Comparison of ENCODE assay signal across 20 cellular contexts in genomic region chr1:248434913-248435312, GRCh38. TPM values are rescaled to one million over a fixed set of nuclear protein-coding genes. Genes with fewer than 3 reads are reported as not detected.
"Had no signal": no experiment of that assay in that cellular context is flagged by ENCODE, and none has a peak within 500 bp of the region (broad histone marks: within the 10 kb centered on the region; RNA-seq: fewer than 3 reads in every experiment).

No MANE protein-coding gene starts in this region.

RNA-seq across cellular contexts. Expression of gene OR2T2, which starts 10.5 kb away (rescaled TPM):
- total RNA-seq: activated CD4-positive, alpha-beta memory T cell treated with anti-CD3 and anti-CD28 coated beads, Interleukin-2, amount 10 ng/mL, durations not matched to agents 7 days and 5 days; activated CD4-positive, alpha-beta T cell treated with anti-CD3 and anti-CD28 coated beads, Interleukin-2, amount 10 ng/mL, durations not matched to agents 7 days and 5 days; activated naive CD8-positive, alpha-beta T cell treated with anti-CD3 and anti-CD28 coated beads, Interleukin-2, amount 10 ng/mL, durations not matched to agents 7 days and 5 days; ascending aorta; cardiac muscle cell; colonic mucosa; dermis microvascular lymphatic vessel endothelial cell; esophagus squamous epithelium; glomerular endothelial cell; heart right ventricle; kidney epithelial cell; lower leg skin; mesothelial cell of epicardium; osteocyte; posterior vena cava; testis; transverse colon; urinary bladder; WTC11 had no signal
- polyA plus RNA-seq: cardiac muscle cell, heart right ventricle, spleen, urinary bladder had no signal

RNA-seq across cellular contexts. Expression of gene OR2T1, which starts 32.1 kb away (rescaled TPM):
- total RNA-seq: activated CD4-positive, alpha-beta memory T cell treated with anti-CD3 and anti-CD28 coated beads, Interleukin-2, amount 10 ng/mL, durations not matched to agents 7 days and 5 days; activated CD4-positive, alpha-beta T cell treated with anti-CD3 and anti-CD28 coated beads, Interleukin-2, amount 10 ng/mL, durations not matched to agents 7 days and 5 days; activated naive CD8-positive, alpha-beta T cell treated with anti-CD3 and anti-CD28 coated beads, Interleukin-2, amount 10 ng/mL, durations not matched to agents 7 days and 5 days; ascending aorta; cardiac muscle cell; colonic mucosa; dermis microvascular lymphatic vessel endothelial cell; esophagus squamous epithelium; glomerular endothelial cell; heart right ventricle; kidney epithelial cell; lower leg skin; mesothelial cell of epicardium; osteocyte; posterior vena cava; spleen; testis; transverse colon; urinary bladder; WTC11 had no signal
- polyA plus RNA-seq: cardiac muscle cell, heart right ventricle, spleen, urinary bladder had no signal

RNA-seq across cellular contexts. Expression of gene OR2T3, which starts 38.2 kb away (rescaled TPM):
- total RNA-seq: activated CD4-positive, alpha-beta memory T cell treated with anti-CD3 and anti-CD28 coated beads, Interleukin-2, amount 10 ng/mL, durations not matched to agents 7 days and 5 days; activated CD4-positive, alpha-beta T cell treated with anti-CD3 and anti-CD28 coated beads, Interleukin-2, amount 10 ng/mL, durations not matched to agents 7 days and 5 days; activated naive CD8-positive, alpha-beta T cell treated with anti-CD3 and anti-CD28 coated beads, Interleukin-2, amount 10 ng/mL, durations not matched to agents 7 days and 5 days; ascending aorta; cardiac muscle cell; colonic mucosa; dermis microvascular lymphatic vessel endothelial cell; esophagus squamous epithelium; glomerular endothelial cell; heart right ventricle; kidney epithelial cell; lower leg skin; mesothelial cell of epicardium; osteocyte; posterior vena cava; testis; transverse colon; urinary bladder; WTC11 had no signal
- polyA plus RNA-seq: cardiac muscle cell, heart right ventricle, spleen, urinary bladder had no signal

RNA-seq across cellular contexts. Expression of gene OR2T5, which starts 53.5 kb away (rescaled TPM):
- total RNA-seq: activated CD4-positive, alpha-beta memory T cell treated with anti-CD3 and anti-CD28 coated beads, Interleukin-2, amount 10 ng/mL, durations not matched to agents 7 days and 5 days; activated CD4-positive, alpha-beta T cell treated with anti-CD3 and anti-CD28 coated beads, Interleukin-2, amount 10 ng/mL, durations not matched to agents 7 days and 5 days; activated naive CD8-positive, alpha-beta T cell treated with anti-CD3 and anti-CD28 coated beads, Interleukin-2, amount 10 ng/mL, durations not matched to agents 7 days and 5 days; ascending aorta; cardiac muscle cell; colonic mucosa; dermis microvascular lymphatic vessel endothelial cell; esophagus squamous epithelium; glomerular endothelial cell; heart right ventricle; kidney epithelial cell; lower leg skin; mesothelial cell of epicardium; osteocyte; posterior vena cava; spleen; testis; transverse colon; urinary bladder; WTC11 had no signal
- polyA plus RNA-seq: cardiac muscle cell, heart right ventricle, spleen, urinary bladder had no signal

RNA-seq across cellular contexts. Expression of gene OR2T6, which starts 59.4 kb away (rescaled TPM):
- total RNA-seq: activated CD4-positive, alpha-beta memory T cell treated with anti-CD3 and anti-CD28 coated beads, Interleukin-2, amount 10 ng/mL, durations not matched to agents 7 days and 5 days; activated CD4-positive, alpha-beta T cell treated with anti-CD3 and anti-CD28 coated beads, Interleukin-2, amount 10 ng/mL, durations not matched to agents 7 days and 5 days; activated naive CD8-positive, alpha-beta T cell treated with anti-CD3 and anti-CD28 coated beads, Interleukin-2, amount 10 ng/mL, durations not matched to agents 7 days and 5 days; ascending aorta; cardiac muscle cell; colonic mucosa; dermis microvascular lymphatic vessel endothelial cell; esophagus squamous epithelium; glomerular endothelial cell; heart right ventricle; kidney epithelial cell; lower leg skin; mesothelial cell of epicardium; osteocyte; posterior vena cava; spleen; transverse colon; urinary bladder; WTC11 had no signal
- polyA plus RNA-seq: cardiac muscle cell, heart right ventricle, spleen, urinary bladder had no signal
